Comparison of ENCODE assay signal across 30 cellular contexts in genomic region chr2:129436809-129437208, GRCh38.
"Had no signal": no experiment of that assay in that cellular context is flagged by ENCODE, and none has a peak within 500 bp of the region (broad histone marks: within the 10 kb centered on the region; RNA-seq: fewer than 3 reads in every experiment).

No MANE protein-coding gene starts in this region.

- H3K9me3 ChIP-seq: ascending aorta, breast epithelium, colonic mucosa, esophagus muscularis mucosa, gastroesophageal sphincter had no signal

- H3K27ac ChIP-seq: ascending aorta, breast epithelium, cardiac muscle cell, colonic mucosa, epithelial cell of prostate, esophagus muscularis mucosa, gastroesophageal sphincter, WERI-Rb-1 had no signal

- H3K27me3 Mint-ChIP-seq: activated CD4-positive, alpha-beta memory T cell treated with anti-CD3 and anti-CD28 coated beads, Interleukin-2, amount 10 ng/mL, durations not matched to agents 7 days and 5 days; activated naive CD4-positive, alpha-beta T cell treated with anti-CD3 and anti-CD28 coated beads, Interleukin-2, amount 10 ng/mL, durations not matched to agents 7 days and 5 days; activated T-cell treated with anti-CD3 and anti-CD28 coated beads, Interleukin-2, amount 50 U/mL, for 24 hours; brain; T-helper 17 cell had no signal

- H3K9me3 Mint-ChIP-seq: activated B cell treated with CpG ODN at 0.5 μM for 24 hours; activated CD4-positive, alpha-beta memory T cell treated with anti-CD3 and anti-CD28 coated beads, Interleukin-2, amount 10 ng/mL, durations not matched to agents 7 days and 5 days; activated naive CD4-positive, alpha-beta T cell treated with anti-CD3 and anti-CD28 coated beads, Interleukin-2, amount 50 U/mL, for 72 hours; activated naive CD8-positive, alpha-beta T cell treated with anti-CD3 and anti-CD28 coated beads, Interleukin-2, amount 10 ng/mL, durations not matched to agents 7 days and 5 days; activated T-cell treated with anti-CD3 and anti-CD28 coated beads, Interleukin-2, amount 50 U/mL, for 24 hours; activated T-cell treated with anti-CD3 and anti-CD28 coated beads, Interleukin-2, amount 50 U/mL, for 72 hours; T-helper 2 cell treated with Interferon-gamma antibody and Interleukin-4, amounts not matched to agents 5 μg/mL and 100 μg/mL, for 36 hours had no signal

- H3K36me3 Mint-ChIP-seq: activated naive CD4-positive, alpha-beta T cell treated with anti-CD3 and anti-CD28 coated beads, Interleukin-2, amount 10 ng/mL, durations not matched to agents 7 days and 5 days; activated naive CD4-positive, alpha-beta T cell treated with anti-CD3 and anti-CD28 coated beads, Interleukin-2, amount 50 U/mL, for 72 hours; activated naive CD8-positive, alpha-beta T cell treated with anti-CD3 and anti-CD28 coated beads, Interleukin-2, amount 10 ng/mL, durations not matched to agents 7 days and 5 days; brain had no signal

- H3K27ac Mint-ChIP-seq: activated B cell treated with CpG ODN at 0.5 μM for 24 hours; activated CD4-positive, alpha-beta memory T cell treated with anti-CD3 and anti-CD28 coated beads, Interleukin-2, amount 10 ng/mL, durations not matched to agents 7 days and 5 days; activated naive CD4-positive, alpha-beta T cell treated with anti-CD3 and anti-CD28 coated beads, Interleukin-2, amount 10 ng/mL, durations not matched to agents 7 days and 5 days; activated naive CD4-positive, alpha-beta T cell treated with anti-CD3 and anti-CD28 coated beads, Interleukin-2, amount 50 U/mL, for 72 hours; activated naive CD8-positive, alpha-beta T cell treated with anti-CD3 and anti-CD28 coated beads, Interleukin-2, amount 10 ng/mL, durations not matched to agents 7 days and 5 days; activated T-cell treated with anti-CD3 and anti-CD28 coated beads, Interleukin-2, amount 50 U/mL, for 24 hours; activated T-cell treated with anti-CD3 and anti-CD28 coated beads, Interleukin-2, amount 50 U/mL, for 72 hours; T-helper 17 cell; T-helper 2 cell treated with Interferon-gamma antibody and Interleukin-4, amounts not matched to agents 5 μg/mL and 100 μg/mL, for 36 hours had no signal

- H3K36me3 ChIP-seq: ascending aorta, breast epithelium, cardiac muscle cell, colonic mucosa, esophagus muscularis mucosa, gastroesophageal sphincter, WERI-Rb-1 had no signal

- H3K4me1 ChIP-seq: ascending aorta, breast epithelium, colonic mucosa, esophagus muscularis mucosa, gastroesophageal sphincter had no signal

- H3K27me3 ChIP-seq: ascending aorta, breast epithelium, cardiac muscle cell, colonic mucosa had no signal

- H3K4me3 Mint-ChIP-seq: activated B cell treated with CpG ODN at 0.5 μM for 24 hours; activated CD4-positive, alpha-beta memory T cell treated with anti-CD3 and anti-CD28 coated beads, Interleukin-2, amount 10 ng/mL, durations not matched to agents 7 days and 5 days; activated naive CD4-positive, alpha-beta T cell treated with anti-CD3 and anti-CD28 coated beads, Interleukin-2, amount 10 ng/mL, durations not matched to agents 7 days and 5 days; activated naive CD8-positive, alpha-beta T cell treated with anti-CD3 and anti-CD28 coated beads, Interleukin-2, amount 10 ng/mL, durations not matched to agents 7 days and 5 days; activated T-cell treated with anti-CD3 and anti-CD28 coated beads, Interleukin-2, amount 50 U/mL, for 24 hours; activated T-cell treated with anti-CD3 and anti-CD28 coated beads, Interleukin-2, amount 50 U/mL, for 72 hours; brain; T-helper 17 cell; T-helper 2 cell treated with Interferon-gamma antibody and Interleukin-4, amounts not matched to agents 5 μg/mL and 100 μg/mL, for 36 hours had no signal

- H3K4me1 Mint-ChIP-seq: activated B cell treated with CpG ODN at 0.5 μM for 24 hours; activated CD4-positive, alpha-beta memory T cell treated with anti-CD3 and anti-CD28 coated beads, Interleukin-2, amount 10 ng/mL, durations not matched to agents 7 days and 5 days; activated naive CD4-positive, alpha-beta T cell treated with anti-CD3 and anti-CD28 coated beads, Interleukin-2, amount 10 ng/mL, durations not matched to agents 7 days and 5 days; activated naive CD8-positive, alpha-beta T cell treated with anti-CD3 and anti-CD28 coated beads, Interleukin-2, amount 10 ng/mL, durations not matched to agents 7 days and 5 days; T-helper 17 cell had no signal

- DNase-seq: activated B cell treated with CpG ODN at 0.5 μM for 24 hours; activated CD4-positive, alpha-beta memory T cell treated with anti-CD3 and anti-CD28 coated beads, Interleukin-2, amount 10 ng/mL, durations not matched to agents 7 days and 5 days; activated CD4-positive, alpha-beta T cell treated with anti-CD3 and anti-CD28 coated beads for 48 hours; activated CD8-positive, alpha-beta memory T cell treated with anti-CD3 and anti-CD28 coated beads, Interleukin-2, amount 50 U/mL, for 48 hours; activated gamma-delta T cell; activated naive CD4-positive, alpha-beta T cell; activated naive CD4-positive, alpha-beta T cell treated with anti-CD3 and anti-CD28 coated beads, Interleukin-2, amount 10 ng/mL, durations not matched to agents 7 days and 5 days; activated naive CD8-positive, alpha-beta T cell treated with anti-CD3 and anti-CD28 coated beads, Interleukin-2, amount 10 ng/mL, durations not matched to agents 7 days and 5 days; activated T-cell treated with anti-CD3 and anti-CD28 coated beads for 4 hours; activated T-cell treated with anti-CD3 and anti-CD28 coated beads, Interleukin-2, amount 50 U/mL, for 24 hours; activated T-cell treated with anti-CD3 and anti-CD28 coated beads, Interleukin-2, amount 50 U/mL, for 72 hours; central memory CD4-positive, alpha-beta T cell; cerebellar nuclear complex; colonic mucosa; effector CD8-positive, alpha-beta T cell; foreskin melanocyte; head of caudate nucleus; T-helper 1 cell; T-helper 17 cell; T1000; WERI-Rb-1 had no signal

- H3K4me3 ChIP-seq: ascending aorta, breast epithelium, cardiac muscle cell, colonic mucosa, esophagus muscularis mucosa, gastroesophageal sphincter had no signal
